Comparison of ENCODE assay signal across 8 cellular contexts in genomic region chr3:4978259-4978965, GRCh38. TPM values are rescaled to one million over a fixed set of nuclear protein-coding genes. Genes with fewer than 3 reads are reported as not detected.
DNase-seq lines count a peak whose midpoint lies in the region; ATAC-seq and TF ChIP-seq lines count a peak whose summit lies in the region.

No MANE protein-coding gene starts in this region.

- peaks cover 33% of the 10 kb centered on the region for H3F3A ChIP-seq in PC-9 (ENCODE audit: insufficient read depth, low read depth)

- no peaks in the 10 kb centered on the region for H3K9me3 Mint-ChIP-seq in natural killer cell treated with Interleukin-12 subunit alpha and Interleukin-12 subunit beta and Interleukin-15 and Interleukin-18, amount 100 ng/mL, for 72 hours
- no peaks in the 10 kb centered on the region for H3K9me3 Mint-ChIP-seq in stimulated activated naive CD8-positive, alpha-beta T cell treated with anti-CD3 and anti-CD28 coated beads, Interleukin-15, Interleukin-2, amounts not matched to agents 100 ng/mL and 50 ng/mL, for 24 hours

- BruUV-seq in PC-9 (replicated peaks; lab: Mats Ljungman, UMichigan), result no TSS peak

- 0 out of 2 replicates have a peak, but pooled peaks cover 3% of the 10 kb centered on the region for H4K20me1 ChIP-seq in PC-9 (ENCODE audit: insufficient read depth)

- H3K4me1 Mint-ChIP-seq in natural killer cell treated with Interleukin-12 subunit alpha and Interleukin-12 subunit beta and Interleukin-15 and Interleukin-18, amount 100 ng/mL, for 72 hours (ENCODE audit: low read depth in 2 of 2), result peaks cover 34 to 62% of the 10 kb centered on the region in 2 donors
- H3K4me1 Mint-ChIP-seq in stimulated activated naive CD8-positive, alpha-beta T cell treated with anti-CD3 and anti-CD28 coated beads, Interleukin-15, Interleukin-2, amounts not matched to agents 100 ng/mL and 50 ng/mL, for 24 hours (ENCODE audit: low read depth), result peaks cover 60% of the 10 kb centered on the region

- POLR2A ChIA-PET in PC-9 (lab: Charles Lee; ENCODE audit: unreplicated experiment), result interaction anchor here (0.6 to 1.6 kb wide), 19 partner anchors 16 to 1567 kb away, joined by 3 to 29 read pairs (median 10); no protein-coding TSS in a partner anchor

- CTCF ChIA-PET in PC-9 (lab: Charles Lee), result interaction anchor here (0.6 to 4.2 kb wide), 5 partner anchors 43 to 267 kb away, joined by 3 to 54 read pairs (median 5); no protein-coding TSS in a partner anchor

- peak overlapping the region; percentile 91 to 100 for H3K27ac Mint-ChIP-seq in natural killer cell treated with Interleukin-12 subunit alpha and Interleukin-12 subunit beta and Interleukin-15 and Interleukin-18, amount 100 ng/mL, for 72 hours
- peak overlapping the region; percentile 99 for H3K27ac Mint-ChIP-seq in stimulated activated naive CD8-positive, alpha-beta T cell treated with anti-CD3 and anti-CD28 coated beads, Interleukin-15, Interleukin-2, amounts not matched to agents 100 ng/mL and 50 ng/mL, for 24 hours

- peak overlapping the region; percentile 100 for H3K27ac ChIP-seq in PC-9

- H3K27me3 ChIP-seq in PC-9 (ENCODE audit: insufficient read depth, low read depth), result no peaks in the 10 kb centered on the region

- H3K4me3 ChIP-seq in PC-9, result peak overlapping the region; percentile 69

- intact Hi-C loops in PC-9 (cut with micrococcal nuclease; ENCODE audit: unreplicated experiment), result loop anchor here (1.0 to 5.0 kb wide), 6 partner anchors 8 to 322 kb away; partner anchors contain the start of gene EDEM1

- DNase-seq in DMS 273 (lab: John Stamatoyannopoulos, UW; ENCODE audit: unreplicated experiment) (peak; percentile 96), HT1080 (ENCODE audit: low read depth) (peak; percentile 99), PC-9 (peak; percentile 85 to 99), fibroblast of peridontal ligament (ENCODE audit: extremely low read depth) (peak; percentile 93)
- peak; percentile 83 for DNase-seq in activated T-helper 9 cell treated with anti-CD3 and anti-CD28 coated beads, Interleukin-2, amount 50 U/mL, for 16 hours (ENCODE audit: low read depth)
- DNase-seq in natural killer cell treated with Interleukin-12 subunit alpha and Interleukin-12 subunit beta and Interleukin-15 and Interleukin-18, amount 100 ng/mL, for 72 hours (ENCODE audit: low spot score), result peak; percentile 100

- ATAC-seq in GM21367 (IDR thresholded peaks at IDR 0.05; ENCODE audit: unreplicated experiment), result peak; percentile 30
- ATAC-seq in natural killer cell treated with Interleukin-12 subunit alpha and Interleukin-12 subunit beta and Interleukin-15 and Interleukin-18, amount 100 ng/mL, for 72 hours, result peak; percentile 70 to 79

- H3K9me3 ChIP-seq in PC-9 (ENCODE audit: insufficient read depth, low read depth), result no peaks in the 10 kb centered on the region

- no peaks in the 10 kb centered on the region for H3K9me2 ChIP-seq in PC-9 (ENCODE audit: insufficient read depth)

- peak overlapping the region; percentile 97 for H3K4me2 ChIP-seq in PC-9

- peaks cover 26% of the 10 kb centered on the region for H3K4me1 ChIP-seq in PC-9 (replicated peaks; ENCODE audit: insufficient read depth)

- no peak for TF ChIP-seq CTCF in PC-9 (conservative IDR thresholded peaks at IDR 0.05)

- 0 out of 2 replicates have a peak, but pooled peaks cover 13% of the 10 kb centered on the region for H3K36me3 ChIP-seq in PC-9 (ENCODE audit: low read depth)

- peak overlapping the region; percentile 96 for H3K4me3 Mint-ChIP-seq in natural killer cell treated with Interleukin-12 subunit alpha and Interleukin-12 subunit beta and Interleukin-15 and Interleukin-18, amount 100 ng/mL, for 72 hours
- peak overlapping the region; percentile 100 for H3K4me3 Mint-ChIP-seq in stimulated activated naive CD8-positive, alpha-beta T cell treated with anti-CD3 and anti-CD28 coated beads, Interleukin-15, Interleukin-2, amounts not matched to agents 100 ng/mL and 50 ng/mL, for 24 hours

- no peak overlapping the region for H2AFZ ChIP-seq in PC-9

- no peaks in the 10 kb centered on the region for H3K27me3 Mint-ChIP-seq in natural killer cell treated with Interleukin-12 subunit alpha and Interleukin-12 subunit beta and Interleukin-15 and Interleukin-18, amount 100 ng/mL, for 72 hours
- no peaks in the 10 kb centered on the region for H3K27me3 Mint-ChIP-seq in stimulated activated naive CD8-positive, alpha-beta T cell treated with anti-CD3 and anti-CD28 coated beads, Interleukin-15, Interleukin-2, amounts not matched to agents 100 ng/mL and 50 ng/mL, for 24 hours

- H3K36me3 Mint-ChIP-seq in natural killer cell treated with Interleukin-12 subunit alpha and Interleukin-12 subunit beta and Interleukin-15 and Interleukin-18, amount 100 ng/mL, for 72 hours, result peaks cover 40% of the 10 kb centered on the region
- H3K36me3 Mint-ChIP-seq in stimulated activated naive CD8-positive, alpha-beta T cell treated with anti-CD3 and anti-CD28 coated beads, Interleukin-15, Interleukin-2, amounts not matched to agents 100 ng/mL and 50 ng/mL, for 24 hours (ENCODE audit: low read depth), result peaks cover 42% of the 10 kb centered on the region

- peaks cover 36% of the 10 kb centered on the region for H3K79me2 ChIP-seq in PC-9 (ENCODE audit: low read depth)

RNA-seq across cellular contexts. Expression of gene BHLHE40, which starts 0.8 kb away (rescaled TPM):
- total RNA-seq in HT1080 (2014; rRNA removed; shearing (Covaris generic)), result 14.1 and 19.2 TPM in 2 replicates
- 42.3 and 51.3 TPM in 2 replicates for polyA plus RNA-seq in HT1080 (2015; cell fraction: cytosol; rRNA removed)
- 85.2 and 104 TPM in 2 replicates for polyA plus RNA-seq in HT1080 (2015; cell fraction: nucleus; rRNA removed)
- total RNA-seq in PC-9 (2021), result 45.5 and 51.2 TPM in 2 replicates
- total RNA-seq in natural killer cell treated with Interleukin-12 subunit alpha and Interleukin-12 subunit beta and Interleukin-15 and Interleukin-18, amount 100 ng/mL, for 72 hours, result 100 to 1,000 TPM; 579 to 941 TPM

Comparison
In these comparisons a context has a peak if more than half of its experiments do, and no peak if none do; other contexts are left out.
1. Peak in every context shown above with its lines: DNase-seq, ATAC-seq, H3K4me3 ChIP-seq and H3K27ac ChIP-seq.
2. RNA of gene BHLHE40, which starts 0.8 kb away (total RNA-seq): 579 to 941 TPM in natural killer cell treated with Interleukin-12 subunit alpha and Interleukin-12 subunit beta and Interleukin-15 and Interleukin-18, amount 100 ng/mL, for 72 hours; 45.5 to 51.2 TPM in PC-9 and 14.1 to 19.2 TPM in HT1080; every median in the first group is over 10 times any median in the second.